Comparison of ENCODE assay signal across 16 cellular contexts in the genomic region with DNA sequence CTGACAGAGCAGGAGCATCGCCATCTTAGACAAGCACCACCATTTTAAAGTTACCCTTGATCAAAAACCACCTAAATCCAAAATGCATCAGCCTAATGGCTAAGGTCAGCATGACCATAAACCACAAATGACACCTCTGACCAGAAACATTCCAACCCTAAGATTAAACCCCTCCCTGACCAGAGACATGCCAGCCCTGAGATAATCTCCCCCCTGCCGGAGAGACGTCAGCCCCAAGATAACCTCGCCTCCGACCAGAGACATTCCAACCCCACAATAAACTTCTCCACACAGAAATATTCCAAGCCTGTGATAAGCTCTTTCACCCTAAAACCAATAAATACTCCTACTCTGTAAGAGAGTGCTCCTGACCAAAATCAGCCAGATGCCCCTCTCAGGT. TPM values are rescaled to one million over a fixed set of nuclear protein-coding genes. Genes with fewer than 3 reads are reported as not detected.
DNase-seq lines count a peak whose midpoint lies in the region; ATAC-seq and TF ChIP-seq lines count a peak whose summit lies in the region.
"Had no signal": no experiment of that assay in that cellular context is flagged by ENCODE, and none has a peak within 500 bp of the region (broad histone marks: within the 10 kb centered on the region; RNA-seq: fewer than 3 reads in every experiment).

No MANE protein-coding gene starts in this region.

- H3K4me2 ChIP-seq in osteoblast (ENCODE audit: insufficient read depth, low read length) = peak overlapping the region; percentile 28
- H3K4me2 ChIP-seq: PC-9 had no signal

- H3K4me3 Mint-ChIP-seq in Caco-2 (ENCODE audit: unreplicated experiment) (no peak overlapping the region), brain (no peak overlapping the region)
- no peak overlapping the region for H3K4me3 Mint-ChIP-seq in activated CD4-positive, alpha-beta memory T cell treated with anti-CD3 and anti-CD28 coated beads for 36 hours
- H3K4me3 Mint-ChIP-seq: CD4-positive, CD25-positive, alpha-beta regulatory T cell had no signal

- H3K9me3 ChIP-seq in Caco-2 (peaks cover 14% of the 10 kb centered on the region; the same call in 1 of the 2 replicates), osteoblast (ENCODE audit: low read depth, low read length) (no peaks in the 10 kb centered on the region), ovary (no peaks in the 10 kb centered on the region), gastroesophageal sphincter (peaks cover 0 to 12% (median 0%) of the 10 kb centered on the region in 3 donors)
- H3K9me3 ChIP-seq: HAP-1 had no signal

- no peaks in the 10 kb centered on the region for H3K79me2 ChIP-seq in osteoblast (ENCODE audit: insufficient read depth, low read length)

- POLR2A ChIA-PET in Caco-2 (lab: Charles Lee) = no interaction called here
- POLR2A ChIA-PET in activated CD4-positive, alpha-beta memory T cell treated with anti-CD3 and anti-CD28 coated beads for 36 hours (lab: Charles Lee) = no interaction called here

- TF ChIP-seq CTCF in Caco-2 (IDR thresholded peaks at IDR 0.05; ENCODE audit: insufficient read depth in 1 of 2, low read depth in 1 of 2, low read length in 1 of 2, severe bottlenecking in 1 of 2, unreplicated experiment in 1 of 2) (no peak), brain (conservative IDR thresholded peaks at IDR 0.05) (no peak), osteoblast (IDR thresholded peaks at IDR 0.05; ENCODE audit: extremely low read depth, low read depth, low read length) (no peak), ovary (IDR thresholded peaks at IDR 0.05) (no peak), gastroesophageal sphincter (IDR thresholded peaks at IDR 0.05) (no peak)

- H3K4me3 ChIP-seq in Caco-2 (ENCODE audit: low read depth, low read length) (no peak overlapping the region), osteoblast (ENCODE audit: insufficient read depth, low read length) (no peak overlapping the region), ovary (no peak overlapping the region), gastroesophageal sphincter (no peak overlapping the region)
- H3K4me3 ChIP-seq: HAP-1, PC-9 had no signal

- TF ChIP-seq EP300 in ovary (IDR thresholded peaks at IDR 0.05) = no peak
- TF ChIP-seq EP300 in gastroesophageal sphincter (IDR thresholded peaks at IDR 0.05) = no peak

- H3K27ac ChIP-seq in osteoblast (ENCODE audit: low read depth, low read length) = peak overlapping the region; percentile 79
- no peak overlapping the region for H3K27ac ChIP-seq in ovary
- no peak overlapping the region for H3K27ac ChIP-seq in gastroesophageal sphincter
- H3K27ac ChIP-seq: PC-9 had no signal

- peaks cover 34% of the 10 kb centered on the region for H3K4me1 Mint-ChIP-seq in Caco-2 (ENCODE audit: low read depth, unreplicated experiment)
- H3K4me1 Mint-ChIP-seq in brain = peaks cover 50% of the 10 kb centered on the region
- no peaks in the 10 kb centered on the region for H3K4me1 Mint-ChIP-seq in activated CD4-positive, alpha-beta memory T cell treated with anti-CD3 and anti-CD28 coated beads for 36 hours (ENCODE audit: low read depth)
- H3K4me1 Mint-ChIP-seq: CD4-positive, CD25-positive, alpha-beta regulatory T cell had no signal

- no peak for DNase-seq in Caco-2
- peak; percentile 81 for DNase-seq in M059J (ENCODE audit: low read depth)
- no peak for DNase-seq in osteoblast (ENCODE audit: insufficient read length, low spot score, missing footprints)
- no peak for DNase-seq in ovary
- DNase-seq in activated CD4-positive, alpha-beta memory T cell treated with anti-CD3 and anti-CD28 coated beads for 36 hours = no peak
- DNase-seq: Calu3; CD4-positive, CD25-positive, alpha-beta regulatory T cell; NCI-H1092; NCI-H146; NCI-H2081; NCI-H510A treated with DMSO at 0.1 percent for 48 hours; PC-9 had no signal

- H3K9me3 Mint-ChIP-seq in Caco-2 (ENCODE audit: unreplicated experiment) (peaks cover 14% of the 10 kb centered on the region), brain (peaks cover 3 to 18% (median 11%) of the 10 kb centered on the region in 5 experiments)
- H3K9me3 Mint-ChIP-seq in activated CD4-positive, alpha-beta memory T cell treated with anti-CD3 and anti-CD28 coated beads for 36 hours = peaks cover 8% of the 10 kb centered on the region

- no TSS peak for BruUV-seq in Caco-2 (replicated peaks; lab: Mats Ljungman, UMichigan)

- H4K20me1 ChIP-seq in osteoblast (ENCODE audit: insufficient read depth, low read length) = no peaks in the 10 kb centered on the region

- no peak for ATAC-seq in gastroesophageal sphincter
- ATAC-seq in esophagus mucosa = no peak

- no peaks in the 10 kb centered on the region for H3K27me3 ChIP-seq in Caco-2 (replicated peaks; ENCODE audit: control insufficient read depth, insufficient read depth, low read length)
- H3K27me3 ChIP-seq in osteoblast (ENCODE audit: insufficient read depth, low read length) = no peaks in the 10 kb centered on the region
- no peaks in the 10 kb centered on the region for H3K27me3 ChIP-seq in ovary
- no peaks in the 10 kb centered on the region for H3K27me3 ChIP-seq in gastroesophageal sphincter

- H3K36me3 Mint-ChIP-seq in Caco-2 (ENCODE audit: insufficient read depth, unreplicated experiment) = peaks cover 7% of the 10 kb centered on the region
- H3K36me3 Mint-ChIP-seq in brain = no peaks in the 10 kb centered on the region
- H3K36me3 Mint-ChIP-seq in activated CD4-positive, alpha-beta memory T cell treated with anti-CD3 and anti-CD28 coated beads for 36 hours = no peaks in the 10 kb centered on the region
- H3K36me3 Mint-ChIP-seq: CD4-positive, CD25-positive, alpha-beta regulatory T cell had no signal

- TF ChIP-seq POLR2A in ovary (IDR thresholded peaks at IDR 0.05) = no peak
- no peak for TF ChIP-seq POLR2A in gastroesophageal sphincter (IDR thresholded peaks at IDR 0.05)

- peak overlapping the region; percentile 60 for H3K27ac Mint-ChIP-seq in Caco-2 (ENCODE audit: unreplicated experiment)
- H3K27ac Mint-ChIP-seq in brain = peak overlapping the region in 4 of 5 experiments; percentile 2 to 91 (median 66)
- H3K27ac Mint-ChIP-seq in activated CD4-positive, alpha-beta memory T cell treated with anti-CD3 and anti-CD28 coated beads for 36 hours = no peak overlapping the region
- H3K27ac Mint-ChIP-seq: CD4-positive, CD25-positive, alpha-beta regulatory T cell had no signal

- intact Hi-C loops in Caco-2 (cut with micrococcal nuclease; ENCODE audit: unreplicated experiment) (loop anchor here (5.0 kb wide), 1 partner anchor 36 kb away; no protein-coding TSS in a partner anchor), ovary (cut with DNase I) (no loop called here)
- intact Hi-C loops in activated CD4-positive, alpha-beta memory T cell treated with anti-CD3 and anti-CD28 coated beads for 36 hours (cut with micrococcal nuclease) = no loop called here

- H3K36me3 ChIP-seq in Caco-2 (ENCODE audit: control insufficient read depth, insufficient read depth, low read length) = no peaks in the 10 kb centered on the region
- H3K36me3 ChIP-seq in osteoblast (ENCODE audit: insufficient read depth, low read length) = no peaks in the 10 kb centered on the region
- no peaks in the 10 kb centered on the region for H3K36me3 ChIP-seq in ovary
- H3K36me3 ChIP-seq in gastroesophageal sphincter = no peaks in the 10 kb centered on the region
- H3K36me3 ChIP-seq: HAP-1 had no signal

- H2AFZ ChIP-seq in osteoblast (ENCODE audit: low read length) = peak overlapping the region; percentile 11
- H2AFZ ChIP-seq: PC-9 had no signal

- CTCF ChIA-PET in Caco-2 (lab: Charles Lee) = no interaction called here
- CTCF ChIA-PET in activated CD4-positive, alpha-beta memory T cell treated with anti-CD3 and anti-CD28 coated beads for 36 hours (lab: Charles Lee) = interaction anchor here (0.8 kb wide), 1 partner anchor 151 kb away, joined by 3 read pairs; a partner anchor contains a TSS

- H3K4me1 ChIP-seq in Caco-2 (peaks cover 24% of the 10 kb centered on the region), osteoblast (ENCODE audit: insufficient read depth, low read length) (peaks cover 38% of the 10 kb centered on the region), ovary (ENCODE audit: insufficient read depth) (no peaks in the 10 kb centered on the region), gastroesophageal sphincter (no peaks in the 10 kb centered on the region)
- H3K4me1 ChIP-seq: HAP-1 had no signal

- H3K27me3 Mint-ChIP-seq in Caco-2 (ENCODE audit: insufficient read depth, unreplicated experiment) (no peaks in the 10 kb centered on the region), brain (peaks cover 3% of the 10 kb centered on the region)
- peaks cover 10% of the 10 kb centered on the region for H3K27me3 Mint-ChIP-seq in activated CD4-positive, alpha-beta memory T cell treated with anti-CD3 and anti-CD28 coated beads for 36 hours

- WGBS in ovary, 3 donors = 62 to 69% (median 63%) methylated on average over 5 of the region's 5 CpGs
- WGBS in gastroesophageal sphincter (ENCODE audit: low coverage in 1 of 2), 2 donors = 100% methylated on average over 1 to 5 of the region's 5 CpGs

RNA-seq across cellular contexts. Expression of a gene that starts 53.5 kb away (rescaled TPM):
- 36.9 and 42.9 TPM in 2 replicates for total RNA-seq in Caco-2 (2022)
- 75.3 and 89.8 TPM in 2 replicates for total RNA-seq in M059J (2014; rRNA removed; shearing (Covaris generic))
- polyA plus RNA-seq in brain (ENCODE audit: insufficient read depth, low read depth, low replicate concordance) = 30.5 TPM
- 144 and 161 TPM in 2 replicates for total RNA-seq in osteoblast
- 10 to 100 TPM; 16.1 to 49.4 (median 23.4) TPM for total RNA-seq in ovary
- polyA plus RNA-seq in ovary = 10 to 100 TPM; 23.1 to 35.1 TPM
- 100 to 1,000 TPM in 3 of 4 donors, 10 to 100 TPM in 1; 78.3 to 182 (median 152) TPM for total RNA-seq in gastroesophageal sphincter
- 7.2 TPM for total RNA-seq in esophagus mucosa
- total RNA-seq in activated CD4-positive, alpha-beta memory T cell treated with anti-CD3 and anti-CD28 coated beads for 36 hours = 1 to 10 TPM; 3.9 to 4.8 TPM
- polyA plus RNA-seq: CD4-positive, CD25-positive, alpha-beta regulatory T cell had no signal
